Comparison of ENCODE assay signal across 8 cellular contexts in genomic region chr10:96089670-96090462, GRCh38. TPM values are rescaled to one million over a fixed set of nuclear protein-coding genes. Genes with fewer than 3 reads are reported as not detected.
DNase-seq lines count a peak whose midpoint lies in the region; ATAC-seq and TF ChIP-seq lines count a peak whose summit lies in the region.

No MANE protein-coding gene starts in this region.

- DNase-seq in AG08396 (ENCODE audit: low spot score) (peak; percentile 92), NCI-H2227 treated with DMSO at 0.1 percent for 48 hours (lab: John Stamatoyannopoulos, UW) (peak; percentile 89), breast epithelium (ENCODE audit: low spot score in 2 of 2) (peak; percentile 85 to 89), kidney glomerular epithelial cell (lab: John Stamatoyannopoulos, UW) (peak; percentile 87)
- peak; percentile 92 for DNase-seq in stimulated activated CD4-positive, alpha-beta T cell treated with anti-CD3 and anti-CD28 coated beads, Interleukin-4, amount 100 ng/mL, for 24 hours

- H3K36me3 ChIP-seq in breast epithelium = no peaks in the 10 kb centered on the region

- ATAC-seq in GM18907 (IDR thresholded peaks at IDR 0.05; ENCODE audit: unreplicated experiment) (peak; percentile 89), HG03139 (IDR thresholded peaks at IDR 0.05; ENCODE audit: unreplicated experiment) (peak; percentile 87)

- no peaks in the 10 kb centered on the region for H3K4me1 ChIP-seq in breast epithelium

- H3K4me3 ChIP-seq in WI38 (ENCODE audit: low read depth, low read length) = peak overlapping the region; percentile 82
- H3K4me3 ChIP-seq in breast epithelium = peak overlapping the region; percentile 68 to 79 (median 78)

- H3K27me3 ChIP-seq in breast epithelium = peaks cover 0 to 29% of the 10 kb centered on the region in 2 donors

- no peaks in the 10 kb centered on the region for H3K9me3 ChIP-seq in breast epithelium

- H3K27ac ChIP-seq in breast epithelium = peak overlapping the region; percentile 89 to 90

- no peak for TF ChIP-seq POLR2A in breast epithelium (IDR thresholded peaks at IDR 0.05)

- TF ChIP-seq CTCF in WI38 (IDR thresholded peaks at IDR 0.05; ENCODE audit: low read depth, low read length) = no peak
- TF ChIP-seq CTCF in breast epithelium (IDR thresholded peaks at IDR 0.05) = no peak

- intact Hi-C loops in breast epithelium (cut with DNase I; ENCODE audit: low total_unique reads) = no loop called here

RNA-seq across cellular contexts. Expression of gene ZNF518A, which starts 40.2 kb away (rescaled TPM):
- 10 to 100 TPM; 18.1 to 33.7 (median 22.9) TPM for total RNA-seq in breast epithelium

RNA-seq across cellular contexts. Expression of gene CCNJ, which starts 46.5 kb away (rescaled TPM):
- total RNA-seq in breast epithelium = 1 to 10 TPM; 3.8 to 7.2 (median 3.9) TPM

Comparison
In these comparisons a context has a peak if more than half of its experiments do, and no peak if none do; other contexts are left out.
1. Peak in every context shown above with its lines: DNase-seq, ATAC-seq, H3K4me3 ChIP-seq and H3K27ac ChIP-seq.